In the genomic region with DNA sequence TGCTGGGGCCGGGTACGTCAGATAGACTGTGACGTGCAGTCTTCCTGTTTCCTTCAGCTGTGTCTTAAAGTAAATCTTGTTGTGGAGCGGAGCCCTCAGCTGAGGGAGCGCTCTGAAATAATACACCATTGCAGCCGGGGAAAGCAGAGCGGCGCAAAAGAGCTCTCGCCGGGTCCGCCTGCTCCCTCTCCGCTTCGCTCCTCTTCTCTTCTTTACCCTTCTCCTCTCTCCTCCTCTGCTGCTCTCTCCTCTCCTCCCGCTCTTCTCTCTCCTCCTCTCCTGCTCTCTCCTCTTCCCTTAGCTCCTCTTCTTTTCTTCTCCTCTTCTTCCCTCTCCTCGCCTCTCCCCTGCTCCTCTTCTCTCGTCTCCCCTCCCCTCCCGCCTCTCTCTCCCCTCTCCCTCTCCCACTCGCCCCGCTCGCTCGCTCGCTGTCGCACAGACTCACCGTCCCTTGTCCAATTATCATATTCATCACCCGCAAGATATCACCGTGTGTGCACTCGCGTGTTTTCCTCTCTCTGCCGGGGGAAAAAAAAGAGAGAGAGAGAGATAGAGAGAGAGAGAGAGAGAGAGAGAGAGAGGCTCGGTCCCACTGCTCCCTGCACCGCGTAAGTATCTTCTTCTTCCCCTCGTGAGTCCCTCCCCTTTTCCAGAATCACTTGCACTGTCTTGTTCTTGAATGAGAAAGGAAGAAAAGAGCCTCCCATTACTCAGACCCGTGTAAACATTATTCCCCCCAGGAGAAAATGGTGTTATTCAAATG, we compare ENCODE assay signal across 8 cellular contexts. TPM values are rescaled to one million over a fixed set of nuclear protein-coding genes. Genes with fewer than 3 reads are reported as not detected.
DNase-seq lines count a peak whose midpoint lies in the region; ATAC-seq and TF ChIP-seq lines count a peak whose summit lies in the region.

A gene with protein sequence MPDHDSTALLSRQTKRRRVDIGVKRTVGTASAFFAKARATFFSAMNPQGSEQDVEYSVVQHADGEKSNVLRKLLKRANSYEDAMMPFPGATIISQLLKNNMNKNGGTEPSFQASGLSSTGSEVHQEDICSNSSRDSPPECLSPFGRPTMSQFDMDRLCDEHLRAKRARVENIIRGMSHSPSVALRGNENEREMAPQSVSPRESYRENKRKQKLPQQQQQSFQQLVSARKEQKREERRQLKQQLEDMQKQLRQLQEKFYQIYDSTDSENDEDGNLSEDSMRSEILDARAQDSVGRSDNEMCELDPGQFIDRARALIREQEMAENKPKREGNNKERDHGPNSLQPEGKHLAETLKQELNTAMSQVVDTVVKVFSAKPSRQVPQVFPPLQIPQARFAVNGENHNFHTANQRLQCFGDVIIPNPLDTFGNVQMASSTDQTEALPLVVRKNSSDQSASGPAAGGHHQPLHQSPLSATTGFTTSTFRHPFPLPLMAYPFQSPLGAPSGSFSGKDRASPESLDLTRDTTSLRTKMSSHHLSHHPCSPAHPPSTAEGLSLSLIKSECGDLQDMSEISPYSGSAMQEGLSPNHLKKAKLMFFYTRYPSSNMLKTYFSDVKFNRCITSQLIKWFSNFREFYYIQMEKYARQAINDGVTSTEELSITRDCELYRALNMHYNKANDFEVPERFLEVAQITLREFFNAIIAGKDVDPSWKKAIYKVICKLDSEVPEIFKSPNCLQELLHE (plus strand): TSS at position 98 of the 763 bp plus-strand sequence. CDS start 8,563 bp downstream, outside the sequence.

- peaks cover 94% of the 10 kb centered on the region for H3K27me3 Mint-ChIP-seq in activated T-cell treated with anti-CD3 and anti-CD28 coated beads, Interleukin-2, amount 50 U/mL, for 72 hours (ENCODE audit: low read depth)

- H3K27me3 ChIP-seq in BJ (ENCODE audit: control insufficient read depth, insufficient read depth, low read length) = peaks cover 24% of the 10 kb centered on the region

- CTCF ChIA-PET in BJ (lab: Yijun Ruan, JAX) = no interaction called here

- no peaks in the 10 kb centered on the region for H3K9me3 Mint-ChIP-seq in activated T-cell treated with anti-CD3 and anti-CD28 coated beads, Interleukin-2, amount 50 U/mL, for 72 hours

- H3K4me3 Mint-ChIP-seq in activated T-cell treated with anti-CD3 and anti-CD28 coated beads, Interleukin-2, amount 50 U/mL, for 72 hours = peak within 1 kb of the TSS; percentile 92 to 97

- peak within 1 kb of the TSS; percentile 52 for H3K27ac Mint-ChIP-seq in activated T-cell treated with anti-CD3 and anti-CD28 coated beads, Interleukin-2, amount 50 U/mL, for 72 hours

- peak within 1 kb of the TSS; percentile 65 for H3K4me3 ChIP-seq in BJ (ENCODE audit: low read depth, low read length)

- DNase-seq in BJ (ENCODE audit: low read depth) (peak; percentile 35), GM19240 (ENCODE audit: insufficient read length, low spot score) (peak; percentile 23), NCI-H510A treated with DMSO at 0.1 percent for 48 hours (lab: John Stamatoyannopoulos, UW) (peak; percentile 88), fibroblast of gingiva (ENCODE audit: low read depth) (peak; percentile 72), mucosa of gallbladder (ENCODE audit: low spot score) (peak; percentile 87), superior temporal gyrus (ENCODE audit: extremely low spot score) (peak; percentile 88)
- peak; percentile 57 to 58 for DNase-seq in activated T-cell treated with anti-CD3 and anti-CD28 coated beads, Interleukin-2, amount 50 U/mL, for 72 hours

- peaks cover 43% of the 10 kb centered on the region for H3K4me1 Mint-ChIP-seq in activated T-cell treated with anti-CD3 and anti-CD28 coated beads, Interleukin-2, amount 50 U/mL, for 72 hours (ENCODE audit: low read depth)

- H3K36me3 ChIP-seq in BJ (ENCODE audit: control insufficient read depth, insufficient read depth, low read length) = no peaks in the 10 kb centered on the region

- POLR2A ChIA-PET in BJ (lab: Charles Lee) = interaction anchor here (0.6 kb wide), 2 partner anchors 48 to 859 kb away, joined by 3 to 18 read pairs; no protein-coding TSS in a partner anchor

- H3K36me3 Mint-ChIP-seq in activated T-cell treated with anti-CD3 and anti-CD28 coated beads, Interleukin-2, amount 50 U/mL, for 72 hours (ENCODE audit: insufficient read depth in 2 of 2) = peaks cover 5 to 7% of the 10 kb centered on the region in 2 donors

- TF ChIP-seq CTCF in BJ (IDR thresholded peaks at IDR 0.05; ENCODE audit: insufficient read depth, low read depth, low read length) = peak; percentile 26; the same call in 1 of the 2 replicates

- ATAC-seq in HG03378 (IDR thresholded peaks at IDR 0.05; ENCODE audit: unreplicated experiment) = peak; percentile 87
- peak; percentile 90 for ATAC-seq in activated T-cell treated with anti-CD3 and anti-CD28 coated beads, Interleukin-2, amount 50 U/mL, for 72 hours (replicated peaks in 1 of 2)

RNA-seq across cellular contexts. Expression of the gene that starts here (rescaled TPM):
- 0.02 and 0.11 TPM in 2 replicates for polyA plus RNA-seq in BJ (2011; rRNA removed)
- 0.14 and 2.5 TPM in 2 replicates for polyA minus RNA-seq in BJ (2011; rRNA and poly(A)+ RNA removed)
- total RNA-seq in activated T-cell treated with anti-CD3 and anti-CD28 coated beads, Interleukin-2, amount 50 U/mL, for 72 hours = under 1 TPM in 1 of 2 donors, not detected in 1; 0.21 TPM
- total RNA-seq in mucosa of gallbladder = 11.1 TPM

Comparison
In these comparisons a context has a peak if more than half of its experiments do, and no peak if none do; other contexts are left out.
1. Peak in every context shown above with its lines: DNase-seq, ATAC-seq and H3K4me3 ChIP-seq.
2. Peak in DNase-seq and ATAC-seq in activated T-cell treated with anti-CD3 and anti-CD28 coated beads, Interleukin-2, amount 50 U/mL, for 72 hours; RNA of the gene not detected or under 1 TPM.
3. DNase-seq: peak in every context shown above with its lines; median percentile 88 in NCI-H510A treated with DMSO at 0.1 percent for 48 hours; 88 in superior temporal gyrus; 87 in mucosa of gallbladder; 72 in fibroblast of gingiva; 58 in activated T-cell treated with anti-CD3 and anti-CD28 coated beads, Interleukin-2, amount 50 U/mL, for 72 hours; 35 in BJ; 23 in GM19240.